ENCODE assay signal across 8 cellular contexts in genomic region chr19:48963371-48964204, GRCh38. TPM values are rescaled to one million over a fixed set of nuclear protein-coding genes. Genes with fewer than 3 reads are reported as not detected.
A peak's percentile ranks its signal among the peaks of the same experiment; 100 is the strongest.
DNase-seq lines count a peak whose midpoint lies in the region; ATAC-seq and TF ChIP-seq lines count a peak whose summit lies in the region.

No MANE protein-coding gene starts in this region.

- intact Hi-C loops in CD14-positive monocyte (cut with micrococcal nuclease) (loop anchor here in 1 of 2 donors (10.0 kb wide), 1 partner anchor 329 kb away; the partner anchor contains the start of gene DBP), cardiac septum (cut with DNase I) (loop anchor here (2.0 kb wide), 2 partner anchors 63 to 91 kb away; partner anchors contain the start of genes NUCB1 and PPP1R15A)

- peak in 2 of 4 donors; percentile 16 to 71 for TF ChIP-seq POLR2A in upper lobe of left lung (IDR thresholded peaks at IDR 0.05)

- WGBS in upper lobe of left lung, 2 donors, result 14 to 23% methylated on average over 9 to 20 of the region's 28 CpGs

- peak in 2 of 4 donors; percentile 25 to 81 for TF ChIP-seq EP300 in upper lobe of left lung (IDR thresholded peaks at IDR 0.05)

- H3K9me3 ChIP-seq in SK-N-MC (ENCODE audit: low read depth, low read length), result no peaks in the 10 kb centered on the region
- no peaks in the 10 kb centered on the region for H3K9me3 ChIP-seq in parathyroid adenoma (ENCODE audit: control insufficient read depth, low read length)
- H3K9me3 ChIP-seq in upper lobe of left lung, result no peaks in the 10 kb centered on the region

- peak; percentile 21 to 42 for ATAC-seq in upper lobe of left lung (ENCODE audit: low FRiP score in 2 of 2)
- no peak for ATAC-seq in GM18502 (IDR thresholded peaks at IDR 0.05; ENCODE audit: poor library complexity, unreplicated experiment)

- peak overlapping the region; percentile 59 for H2AFZ ChIP-seq in parathyroid adenoma

- peak overlapping the region; percentile 67 for H3K9ac ChIP-seq in SK-N-MC (ENCODE audit: insufficient read length)
- no peak overlapping the region for H3K9ac ChIP-seq in parathyroid adenoma

- H3K36me3 Mint-ChIP-seq in CD14-positive monocyte, result peaks cover 27 to 35% of the 10 kb centered on the region in 2 donors
- peaks cover 46% of the 10 kb centered on the region for H3K36me3 Mint-ChIP-seq in activated naive CD8-positive, alpha-beta T cell treated with anti-CD3 and anti-CD28 coated beads for 36 hours

- H3K9me3 Mint-ChIP-seq in CD14-positive monocyte, result peaks cover 0 to 10% (median 0%) of the 10 kb centered on the region in 7 donors
- H3K9me3 Mint-ChIP-seq in activated naive CD8-positive, alpha-beta T cell treated with anti-CD3 and anti-CD28 coated beads for 36 hours, result peaks cover 3% of the 10 kb centered on the region

- DNase-seq in CD14-positive monocyte (ENCODE audit: low spot score) (peak; percentile 77), HCEC 1CT (peak; percentile 72), SK-N-MC (ENCODE audit: low read depth, low spot score) (no peak), cardiac septum (ENCODE audit: low spot score) (peak; percentile 94), upper lobe of left lung (peak; percentile 90 to 92)
- DNase-seq in activated naive CD8-positive, alpha-beta T cell treated with anti-CD3 and anti-CD28 coated beads for 36 hours, result peak; percentile 82

- H3K36me3 ChIP-seq in SK-N-MC (ENCODE audit: insufficient read depth, low read length) (peaks cover 17% of the 10 kb centered on the region), parathyroid adenoma (ENCODE audit: control insufficient read depth, insufficient read depth, low read length) (no peaks in the 10 kb centered on the region), upper lobe of left lung (peaks cover 13 to 28% (median 15%) of the 10 kb centered on the region in 4 donors)

- peaks cover 5% of the 10 kb centered on the region for H3K79me2 ChIP-seq in parathyroid adenoma

- H3K4me3 Mint-ChIP-seq in CD14-positive monocyte, result peak overlapping the region; percentile 99 to 100
- peak overlapping the region; percentile 99 for H3K4me3 Mint-ChIP-seq in activated naive CD8-positive, alpha-beta T cell treated with anti-CD3 and anti-CD28 coated beads for 36 hours

- peaks cover 35% of the 10 kb centered on the region for H3K4me1 ChIP-seq in parathyroid adenoma
- H3K4me1 ChIP-seq in upper lobe of left lung, result peaks cover 43 to 72% (median 52%) of the 10 kb centered on the region in 4 donors

- H3K27me3 ChIP-seq in parathyroid adenoma (ENCODE audit: control insufficient read depth, insufficient read depth, low read length) (no peaks in the 10 kb centered on the region), upper lobe of left lung (no peaks in the 10 kb centered on the region)

- TF ChIP-seq CTCF in CD14-positive monocyte (IDR thresholded peaks at IDR 0.05) (no peak), parathyroid adenoma (IDR thresholded peaks at IDR 0.05) (no peak), upper lobe of left lung (IDR thresholded peaks at IDR 0.05) (no peak)

- peaks cover 74% of the 10 kb centered on the region for H3K4me1 Mint-ChIP-seq in CD14-positive monocyte
- H3K4me1 Mint-ChIP-seq in activated naive CD8-positive, alpha-beta T cell treated with anti-CD3 and anti-CD28 coated beads for 36 hours, result peaks cover 51% of the 10 kb centered on the region

- H3K27ac ChIP-seq in SK-N-MC (peak overlapping the region; percentile 96), parathyroid adenoma (peak overlapping the region; percentile 29), upper lobe of left lung (peak overlapping the region; percentile 88 to 98 (median 90))

- H3K4me2 ChIP-seq in parathyroid adenoma (ENCODE audit: low read length), result peak overlapping the region; percentile 65

- peaks cover 0 to 14% (median 0%) of the 10 kb centered on the region in 3 donors for H3K27me3 Mint-ChIP-seq in CD14-positive monocyte (ENCODE audit: low read depth in 3 of 3)
- H3K27me3 Mint-ChIP-seq in activated naive CD8-positive, alpha-beta T cell treated with anti-CD3 and anti-CD28 coated beads for 36 hours, result peaks cover 4% of the 10 kb centered on the region

- H3K27ac Mint-ChIP-seq in CD14-positive monocyte, result peak overlapping the region; percentile 95 to 99 (median 97)
- peak overlapping the region; percentile 97 for H3K27ac Mint-ChIP-seq in activated naive CD8-positive, alpha-beta T cell treated with anti-CD3 and anti-CD28 coated beads for 36 hours

- H3K4me3 ChIP-seq in SK-N-MC (peak overlapping the region; percentile 66), parathyroid adenoma (ENCODE audit: low read depth, low read length) (peak overlapping the region; percentile 25), upper lobe of left lung (peak overlapping the region; percentile 39 to 97 (median 85))

RNA-seq across cellular contexts. Expression of gene FTL, which starts 1.5 kb away (rescaled TPM):
- polyA plus RNA-seq in CD14-positive monocyte, result over 10,000 TPM; 23,650 to 26,681 TPM
- total RNA-seq in activated naive CD8-positive, alpha-beta T cell treated with anti-CD3 and anti-CD28 coated beads for 36 hours, result 1,000 to 10,000 TPM; 1,137 to 1,177 TPM
- total RNA-seq in cardiac septum (827 TPM), upper lobe of left lung (over 10,000 TPM in 3 of 6 donors, 1,000 to 10,000 TPM in 3; 5,928 to 23,282 (median 11,982) TPM)

RNA-seq across cellular contexts. Expression of gene BAX, which starts 8.9 kb away (rescaled TPM):
- polyA plus RNA-seq in CD14-positive monocyte, result 10 to 100 TPM; 69.2 to 80.5 TPM
- total RNA-seq in activated naive CD8-positive, alpha-beta T cell treated with anti-CD3 and anti-CD28 coated beads for 36 hours, result 100 to 1,000 TPM; 191 TPM
- total RNA-seq in cardiac septum (25.6 TPM), upper lobe of left lung (100 to 1,000 TPM in 4 of 6 donors, 10 to 100 TPM in 2; 68.1 to 143 (median 112) TPM)

RNA-seq across cellular contexts. Expression of gene GYS1, which starts 29.5 kb away (rescaled TPM):
- 10 to 100 TPM; 13.3 to 21.3 TPM for polyA plus RNA-seq in CD14-positive monocyte
- total RNA-seq in activated naive CD8-positive, alpha-beta T cell treated with anti-CD3 and anti-CD28 coated beads for 36 hours, result 10 to 100 TPM; 48.9 to 57.6 TPM
- total RNA-seq in cardiac septum (175 TPM), upper lobe of left lung (10 to 100 TPM; 26.4 to 79.6 (median 35.6) TPM)

RNA-seq across cellular contexts. Expression of gene DHDH, which starts 30.1 kb away (rescaled TPM):
- polyA plus RNA-seq in CD14-positive monocyte, result under 1 TPM in 1 of 2 donors, not detected in 1; 0.38 TPM
- 1 to 10 TPM in 1 of 2 experiments, under 1 TPM in 1; 0.74 to 1.1 TPM for total RNA-seq in activated naive CD8-positive, alpha-beta T cell treated with anti-CD3 and anti-CD28 coated beads for 36 hours
- total RNA-seq in cardiac septum (not detected), upper lobe of left lung (1 to 10 TPM; 1.9 to 6.3 (median 2.8) TPM)

RNA-seq across cellular contexts. Expression of gene RUVBL2, which starts 30.1 kb away (rescaled TPM):
- polyA plus RNA-seq in CD14-positive monocyte, result 10 to 100 TPM; 40.1 to 41.9 TPM
- total RNA-seq in activated naive CD8-positive, alpha-beta T cell treated with anti-CD3 and anti-CD28 coated beads for 36 hours, result 100 to 1,000 TPM; 187 to 189 TPM
- total RNA-seq in cardiac septum (39.2 TPM), upper lobe of left lung (100 to 1,000 TPM in 2 of 6 donors, 10 to 100 TPM in 4; 45.7 to 105 (median 70.6) TPM)

Comparison
In these comparisons a context has a peak if more than half of its experiments do, and no peak if none do; other contexts are left out.
1. H3K27ac ChIP-seq: peak in every context shown above with its lines; median percentile 96 in SK-N-MC; 90 in upper lobe of left lung; 29 in parathyroid adenoma.
2. H3K4me3 ChIP-seq: peak in every context shown above with its lines; median percentile 85 in upper lobe of left lung; 66 in SK-N-MC; 25 in parathyroid adenoma.